ENCODE assay signal across 14 cellular contexts in genomic region chr20:19275038-19275629, GRCh38.
A peak's percentile ranks its signal among the peaks of the same experiment; 100 is the strongest.
DNase-seq lines count a peak whose midpoint lies in the region; ATAC-seq and TF ChIP-seq lines count a peak whose summit lies in the region.
"Had no signal": no experiment of that assay in that cellular context is flagged by ENCODE, and none has a peak within 500 bp of the region (broad histone marks: within the 10 kb centered on the region; RNA-seq: fewer than 3 reads in every experiment).

No MANE protein-coding gene starts in this region.

- no peaks in the 10 kb centered on the region for H3K79me2 ChIP-seq in parathyroid adenoma

- peak overlapping the region; percentile 47 for H3K27ac ChIP-seq in right cardiac atrium (ENCODE audit: low read length)
- H3K27ac ChIP-seq in parathyroid adenoma: peak overlapping the region; percentile 29
- H3K27ac ChIP-seq in vagina: peak overlapping the region; percentile 84
- H3K27ac ChIP-seq: cardiac muscle cell had no signal

- H3K4me1 ChIP-seq in right cardiac atrium (ENCODE audit: control insufficient read depth, insufficient read depth, low read length) (peaks cover 12% of the 10 kb centered on the region), parathyroid adenoma (peaks cover 10% of the 10 kb centered on the region), vagina (peaks cover 25% of the 10 kb centered on the region)

- no peak for TF ChIP-seq CTCF in parathyroid adenoma (IDR thresholded peaks at IDR 0.05)
- TF ChIP-seq CTCF in vagina (IDR thresholded peaks at IDR 0.05): no peak

- DNase-seq in right cardiac atrium (no peak), Right ventricle myocardium superior (no peak), erythroblast (lab: John Stamatoyannopoulos, UW) (peak; percentile 73 to 81), vagina (ENCODE audit: extremely low spot score in 2 of 2) (no peak), NCI-H2227 (lab: John Stamatoyannopoulos, UW; ENCODE audit: unreplicated experiment) (no peak), GM19238 (ENCODE audit: insufficient read length, low spot score) (no peak)
- no peak for DNase-seq in activated T-cell treated with anti-CD3 and anti-CD28 coated beads, Interleukin-2, amount 50 U/mL, for 1 hour
- DNase-seq: activated naive CD4-positive, alpha-beta T cell treated with anti-CD3 and anti-CD28 coated beads, Interleukin-2, amount 10 ng/mL, durations not matched to agents 7 days and 5 days; NCI-H2171; stimulated activated CD4-positive, alpha-beta T cell treated with anti-CD3 and anti-CD28 coated beads, Interleukin-4, amount 100 ng/mL, for 24 hours had no signal

- 31% methylated on average over 3 of the region's 3 CpGs for WGBS in right cardiac atrium

- intact Hi-C loops in right cardiac atrium (cut with DNase I): no loop called here
- intact Hi-C loops in Right ventricle myocardium superior (cut with DNase I): no loop called here
- intact Hi-C loops in vagina (cut with DNase I): no loop called here

- H3K4me2 ChIP-seq in parathyroid adenoma (ENCODE audit: low read length): no peak overlapping the region

- no peaks in the 10 kb centered on the region for H3K9me3 ChIP-seq in right cardiac atrium (ENCODE audit: control insufficient read depth, low read length)
- no peaks in the 10 kb centered on the region for H3K9me3 ChIP-seq in parathyroid adenoma (ENCODE audit: control insufficient read depth, low read length)
- H3K9me3 ChIP-seq in vagina: no peaks in the 10 kb centered on the region
- H3K9me3 ChIP-seq: gastroesophageal sphincter had no signal

- TF ChIP-seq POLR2A in erythroblast (IDR thresholded peaks at IDR 0.05; ENCODE audit: low read length): peak; percentile 30
- no peak for TF ChIP-seq POLR2A in vagina (IDR thresholded peaks at IDR 0.05)

- H3K4me3 ChIP-seq in right cardiac atrium (ENCODE audit: low read length) (no peak overlapping the region), parathyroid adenoma (ENCODE audit: low read depth, low read length) (no peak overlapping the region), vagina (no peak overlapping the region)
- H3K4me3 ChIP-seq: cardiac muscle cell, gastroesophageal sphincter had no signal

- H3K27me3 ChIP-seq in right cardiac atrium (ENCODE audit: control insufficient read depth, insufficient read depth) (no peaks in the 10 kb centered on the region), parathyroid adenoma (ENCODE audit: control insufficient read depth, insufficient read depth, low read length) (no peaks in the 10 kb centered on the region), vagina (no peaks in the 10 kb centered on the region)
- H3K27me3 ChIP-seq: cardiac muscle cell, gastroesophageal sphincter had no signal

- no peaks in the 10 kb centered on the region for H3K36me3 ChIP-seq in parathyroid adenoma (ENCODE audit: control insufficient read depth, insufficient read depth, low read length)
- no peaks in the 10 kb centered on the region for H3K36me3 ChIP-seq in vagina
- H3K36me3 ChIP-seq: cardiac muscle cell, gastroesophageal sphincter had no signal

- ATAC-seq in right cardiac atrium (no peak), Right ventricle myocardium superior (ENCODE audit: poor library complexity) (no peak)
- ATAC-seq: WTC11 had no signal

- peak overlapping the region; percentile 73 for H2AFZ ChIP-seq in parathyroid adenoma

- H3K9ac ChIP-seq in parathyroid adenoma: no peak overlapping the region

Comparison
In these comparisons a context has a peak if more than half of its experiments do, and no peak if none do; other contexts are left out.
1. DNase-seq: peak in erythroblast (2 of 2); none in right cardiac atrium (0 of 3), Right ventricle myocardium superior (single experiment), vagina (0 of 2), NCI-H2227 (single experiment), GM19238 (single experiment) and activated T-cell treated with anti-CD3 and anti-CD28 coated beads, Interleukin-2, amount 50 U/mL, for 1 hour (single experiment).
2. H3K27ac ChIP-seq: peak in every context shown above with its lines; median percentile 84 in vagina; 47 in right cardiac atrium; 29 in parathyroid adenoma.